8 cellular contexts compared by ENCODE assay signal in genomic region chr1:2133039-2133878, GRCh38.
DNase-seq lines count a peak whose midpoint lies in the region; ATAC-seq and TF ChIP-seq lines count a peak whose summit lies in the region.

No MANE protein-coding gene starts in this region.

- ATAC-seq in GM21619 (IDR thresholded peaks at IDR 0.05; ENCODE audit: unreplicated experiment): peak; percentile 90

- TF ChIP-seq RAD21 in Ishikawa (IDR thresholded peaks at IDR 0.05; ENCODE audit: low read depth): no peak

- intact Hi-C loops in Caco-2 (cut with micrococcal nuclease; ENCODE audit: unreplicated experiment): loop anchor here (2.0 kb wide), 1 partner anchor 42 kb away; no protein-coding TSS in a partner anchor

- H3K36me3 ChIP-seq in Caco-2 (ENCODE audit: control insufficient read depth, insufficient read depth, low read length): peaks cover 1% of the 10 kb centered on the region; the same call in 1 of the 2 replicates

- peaks cover 17% of the 10 kb centered on the region for H3K4me1 Mint-ChIP-seq in Caco-2 (ENCODE audit: low read depth, unreplicated experiment)
- H3K4me1 Mint-ChIP-seq in activated naive CD4-positive, alpha-beta T cell treated with anti-CD3 and anti-CD28 coated beads, Interleukin-2, amount 10 ng/mL, durations not matched to agents 7 days and 5 days: peaks cover 22% of the 10 kb centered on the region

- peak; percentile 60 to 78 for DNase-seq in Caco-2
- peak; percentile 63 for DNase-seq in SK-N-DZ (ENCODE audit: low spot score)
- peak; percentile 98 for DNase-seq in activated naive CD4-positive, alpha-beta T cell treated with anti-CD3 and anti-CD28 coated beads, Interleukin-2, amount 10 ng/mL, durations not matched to agents 7 days and 5 days
- DNase-seq in globus pallidus (ENCODE audit: low spot score): peak; percentile 97
- peak; percentile 94 for DNase-seq in occipital lobe (lab: John Stamatoyannopoulos, UW)
- peak; percentile 96 for DNase-seq in superior temporal gyrus (ENCODE audit: extremely low spot score)

- H3K27me3 Mint-ChIP-seq in Caco-2 (ENCODE audit: insufficient read depth, unreplicated experiment): no peaks in the 10 kb centered on the region
- H3K27me3 Mint-ChIP-seq in activated naive CD4-positive, alpha-beta T cell treated with anti-CD3 and anti-CD28 coated beads, Interleukin-2, amount 10 ng/mL, durations not matched to agents 7 days and 5 days: peaks cover 40% of the 10 kb centered on the region

- H3K4me1 ChIP-seq in Caco-2: peaks cover 47% of the 10 kb centered on the region

- no peak for TF ChIP-seq EP300 in Ishikawa (IDR thresholded peaks at IDR 0.05; ENCODE audit: borderline replicate concordance)

- CTCF ChIA-PET in Caco-2 (lab: Charles Lee): no interaction called here
- CTCF ChIA-PET in activated naive CD4-positive, alpha-beta T cell treated with anti-CD3 and anti-CD28 coated beads, Interleukin-2, amount 10 ng/mL, durations not matched to agents 7 days and 5 days (lab: Charles Lee): interaction anchor here (0.9 to 1.2 kb wide), 3 partner anchors 39 to 248 kb away, joined by 3 to 8 read pairs (median 5); no protein-coding TSS in a partner anchor

- H3K27ac Mint-ChIP-seq in Caco-2 (ENCODE audit: unreplicated experiment): peak overlapping the region; percentile 88
- H3K27ac Mint-ChIP-seq in activated naive CD4-positive, alpha-beta T cell treated with anti-CD3 and anti-CD28 coated beads, Interleukin-2, amount 10 ng/mL, durations not matched to agents 7 days and 5 days: peak overlapping the region; percentile 87

- peaks cover 22% of the 10 kb centered on the region for H3K36me3 Mint-ChIP-seq in Caco-2 (ENCODE audit: insufficient read depth, unreplicated experiment)
- no peaks in the 10 kb centered on the region for H3K36me3 Mint-ChIP-seq in activated naive CD4-positive, alpha-beta T cell treated with anti-CD3 and anti-CD28 coated beads, Interleukin-2, amount 10 ng/mL, durations not matched to agents 7 days and 5 days

- no peaks in the 10 kb centered on the region for H3K27me3 ChIP-seq in Caco-2 (replicated peaks; ENCODE audit: control insufficient read depth, insufficient read depth, low read length)

- H3K4me3 ChIP-seq in Caco-2 (ENCODE audit: low read depth, low read length): no peak overlapping the region

- peak overlapping the region; percentile 64 for H3K4me3 Mint-ChIP-seq in Caco-2 (ENCODE audit: unreplicated experiment)
- H3K4me3 Mint-ChIP-seq in activated naive CD4-positive, alpha-beta T cell treated with anti-CD3 and anti-CD28 coated beads, Interleukin-2, amount 10 ng/mL, durations not matched to agents 7 days and 5 days: peak overlapping the region; percentile 74

- BruUV-seq in Caco-2 (replicated peaks; lab: Mats Ljungman, UMichigan): no TSS peak

- POLR2A ChIA-PET in Caco-2 (lab: Charles Lee): no interaction called here

- no peaks in the 10 kb centered on the region for H3K9me3 Mint-ChIP-seq in Caco-2 (ENCODE audit: unreplicated experiment)
- no peaks in the 10 kb centered on the region for H3K9me3 Mint-ChIP-seq in activated naive CD4-positive, alpha-beta T cell treated with anti-CD3 and anti-CD28 coated beads, Interleukin-2, amount 10 ng/mL, durations not matched to agents 7 days and 5 days

- no peak for TF ChIP-seq CTCF in Caco-2 (IDR thresholded peaks at IDR 0.05; ENCODE audit: insufficient read depth in 1 of 2, low read depth in 1 of 2, low read length in 1 of 2, severe bottlenecking in 1 of 2, unreplicated experiment in 1 of 2)

- H3K9me3 ChIP-seq in Caco-2: no peaks in the 10 kb centered on the region

TF ChIP-seq in Ishikawa, 13 proteins besides CTCF, POLR2A, EP300 and RAD21:
- TF ChIP-seq NFIC (IDR thresholded peaks at IDR 0.05) (no peak), EGR1 (IDR thresholded peaks at IDR 0.05) (0 out of 2 replicates have a peak, but pooled peaks have one; percentile 48), MAX (IDR thresholded peaks at IDR 0.05) (0 out of 2 replicates have a peak, but pooled peaks have one; percentile 20), FOXM1 (IDR thresholded peaks at IDR 0.05; ENCODE audit: borderline replicate concordance, low read depth) (no peak), TEAD4 (IDR thresholded peaks at IDR 0.05) (0 out of 2 replicates have a peak, but pooled peaks have one; percentile 6), CREB1 (IDR thresholded peaks at IDR 0.05; ENCODE audit: low read depth) (peak; percentile 33; the same call in 1 of the 2 replicates), TAF1 (IDR thresholded peaks at IDR 0.05; ENCODE audit: low read depth) (no peak), USF1 (IDR thresholded peaks at IDR 0.05) (no peak), CEBPB (IDR thresholded peaks at IDR 0.05) (no peak)
- TF ChIP-seq, protein P1, sequence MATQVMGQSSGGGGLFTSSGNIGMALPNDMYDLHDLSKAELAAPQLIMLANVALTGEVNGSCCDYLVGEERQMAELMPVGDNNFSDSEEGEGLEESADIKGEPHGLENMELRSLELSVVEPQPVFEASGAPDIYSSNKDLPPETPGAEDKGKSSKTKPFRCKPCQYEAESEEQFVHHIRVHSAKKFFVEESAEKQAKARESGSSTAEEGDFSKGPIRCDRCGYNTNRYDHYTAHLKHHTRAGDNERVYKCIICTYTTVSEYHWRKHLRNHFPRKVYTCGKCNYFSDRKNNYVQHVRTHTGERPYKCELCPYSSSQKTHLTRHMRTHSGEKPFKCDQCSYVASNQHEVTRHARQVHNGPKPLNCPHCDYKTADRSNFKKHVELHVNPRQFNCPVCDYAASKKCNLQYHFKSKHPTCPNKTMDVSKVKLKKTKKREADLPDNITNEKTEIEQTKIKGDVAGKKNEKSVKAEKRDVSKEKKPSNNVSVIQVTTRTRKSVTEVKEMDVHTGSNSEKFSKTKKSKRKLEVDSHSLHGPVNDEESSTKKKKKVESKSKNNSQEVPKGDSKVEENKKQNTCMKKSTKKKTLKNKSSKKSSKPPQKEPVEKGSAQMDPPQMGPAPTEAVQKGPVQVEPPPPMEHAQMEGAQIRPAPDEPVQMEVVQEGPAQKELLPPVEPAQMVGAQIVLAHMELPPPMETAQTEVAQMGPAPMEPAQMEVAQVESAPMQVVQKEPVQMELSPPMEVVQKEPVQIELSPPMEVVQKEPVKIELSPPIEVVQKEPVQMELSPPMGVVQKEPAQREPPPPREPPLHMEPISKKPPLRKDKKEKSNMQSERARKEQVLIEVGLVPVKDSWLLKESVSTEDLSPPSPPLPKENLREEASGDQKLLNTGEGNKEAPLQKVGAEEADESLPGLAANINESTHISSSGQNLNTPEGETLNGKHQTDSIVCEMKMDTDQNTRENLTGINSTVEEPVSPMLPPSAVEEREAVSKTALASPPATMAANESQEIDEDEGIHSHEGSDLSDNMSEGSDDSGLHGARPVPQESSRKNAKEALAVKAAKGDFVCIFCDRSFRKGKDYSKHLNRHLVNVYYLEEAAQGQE (IDR thresholded peaks at IDR 0.05; ENCODE audit: low read depth): no peak
TF ChIP-seq in Ishikawa: peak in this region for 4.
